Comparison of ENCODE assay signal across 1 cellular context in genomic region chr3:110246796-110247369, GRCh38.
TF ChIP-seq lines count a peak whose summit lies in the region.

No MANE protein-coding gene starts in this region.

TF ChIP-seq in HCT116, 20 proteins besides CTCF, POLR2A, EP300 and RAD21 (continued from another document):
- TF ChIP-seq REST (IDR thresholded peaks at IDR 0.05; ENCODE audit: low read depth): no peak
- no peak for TF ChIP-seq SIN3A (IDR thresholded peaks at IDR 0.05; ENCODE audit: low read depth)
- TF ChIP-seq FOSL1 (IDR thresholded peaks at IDR 0.05; ENCODE audit: low read depth): no peak
- no peak for TF ChIP-seq SRF (IDR thresholded peaks at IDR 0.05; ENCODE audit: low read depth)
- no peak for TF ChIP-seq ZNF274 (IDR thresholded peaks at IDR 0.05; ENCODE audit: low read depth, low read length)
- TF ChIP-seq EZH2 (IDR thresholded peaks at IDR 0.05): no peak
- no peak for TF ChIP-seq JUND (IDR thresholded peaks at IDR 0.05)
- no peak for TF ChIP-seq ZBTB33 (IDR thresholded peaks at IDR 0.05; ENCODE audit: extremely low read depth, insufficient replicate concordance, low read length)
- no peak for TF ChIP-seq CEBPB (IDR thresholded peaks at IDR 0.05; ENCODE audit: low read depth)
- TF ChIP-seq EGR1 (IDR thresholded peaks at IDR 0.05; ENCODE audit: low read depth): no peak
- no peak for TF ChIP-seq POLR2AphosphoS5 (IDR thresholded peaks at IDR 0.05; ENCODE audit: low read depth, low read length)
- no peak for TF ChIP-seq YY1 (IDR thresholded peaks at IDR 0.05; ENCODE audit: extremely low read depth, insufficient replicate concordance, low read depth, low read length)
